In the genomic region with DNA sequence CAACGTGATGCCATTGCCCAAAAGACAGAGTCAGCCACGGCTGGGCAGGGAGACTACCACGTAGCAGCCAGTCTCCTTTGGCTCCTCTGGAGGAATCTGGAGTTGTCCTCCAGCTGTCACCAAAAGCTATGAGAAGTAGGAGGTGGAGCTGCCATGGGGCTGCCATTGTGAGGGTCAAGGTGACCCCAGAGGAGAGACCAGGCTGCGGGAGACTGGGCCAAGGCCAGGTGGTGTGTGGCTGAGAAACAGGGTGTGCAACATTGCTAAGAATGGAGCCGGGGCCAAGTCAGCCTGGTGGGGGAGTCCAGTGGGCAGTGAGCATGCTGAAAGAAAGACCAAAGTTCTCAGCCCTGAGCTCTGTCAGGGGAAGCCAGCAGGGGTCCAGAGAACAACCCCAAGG, we compare ENCODE assay signal across 2 cellular contexts.
TF ChIP-seq lines count a peak whose summit lies in the region.

No MANE protein-coding gene starts in this region.

TF ChIP-seq in A549, 52 proteins besides CTCF, POLR2A, EP300 and RAD21:
- no peak for TF ChIP-seq RFX5 (IDR thresholded peaks at IDR 0.05)
- no peak for TF ChIP-seq FOXS1 (CRISPR knock-in tag; IDR thresholded peaks at IDR 0.05)
- no peak for TF ChIP-seq NR3C1 (IDR thresholded peaks at IDR 0.05)
- no peak for TF ChIP-seq KDM5A (IDR thresholded peaks at IDR 0.05)
- TF ChIP-seq ZFP36 (IDR thresholded peaks at IDR 0.05; ENCODE audit: borderline replicate concordance, partially characterized antibody) = no peak

TF ChIP-seq in K562, 482 proteins besides CTCF, POLR2A, EP300 and RAD21:
- TF ChIP-seq RBM22 (IDR thresholded peaks at IDR 0.05; ENCODE audit: low read depth, low read length, poor library complexity, severe bottlenecking) (no peak), SMAD4 (CRISPR knock-in tag; conservative IDR thresholded peaks at IDR 0.05) (0 out of 2 replicates have a peak, but pooled peaks have one; percentile 3)
- TF ChIP-seq, protein P1, sequence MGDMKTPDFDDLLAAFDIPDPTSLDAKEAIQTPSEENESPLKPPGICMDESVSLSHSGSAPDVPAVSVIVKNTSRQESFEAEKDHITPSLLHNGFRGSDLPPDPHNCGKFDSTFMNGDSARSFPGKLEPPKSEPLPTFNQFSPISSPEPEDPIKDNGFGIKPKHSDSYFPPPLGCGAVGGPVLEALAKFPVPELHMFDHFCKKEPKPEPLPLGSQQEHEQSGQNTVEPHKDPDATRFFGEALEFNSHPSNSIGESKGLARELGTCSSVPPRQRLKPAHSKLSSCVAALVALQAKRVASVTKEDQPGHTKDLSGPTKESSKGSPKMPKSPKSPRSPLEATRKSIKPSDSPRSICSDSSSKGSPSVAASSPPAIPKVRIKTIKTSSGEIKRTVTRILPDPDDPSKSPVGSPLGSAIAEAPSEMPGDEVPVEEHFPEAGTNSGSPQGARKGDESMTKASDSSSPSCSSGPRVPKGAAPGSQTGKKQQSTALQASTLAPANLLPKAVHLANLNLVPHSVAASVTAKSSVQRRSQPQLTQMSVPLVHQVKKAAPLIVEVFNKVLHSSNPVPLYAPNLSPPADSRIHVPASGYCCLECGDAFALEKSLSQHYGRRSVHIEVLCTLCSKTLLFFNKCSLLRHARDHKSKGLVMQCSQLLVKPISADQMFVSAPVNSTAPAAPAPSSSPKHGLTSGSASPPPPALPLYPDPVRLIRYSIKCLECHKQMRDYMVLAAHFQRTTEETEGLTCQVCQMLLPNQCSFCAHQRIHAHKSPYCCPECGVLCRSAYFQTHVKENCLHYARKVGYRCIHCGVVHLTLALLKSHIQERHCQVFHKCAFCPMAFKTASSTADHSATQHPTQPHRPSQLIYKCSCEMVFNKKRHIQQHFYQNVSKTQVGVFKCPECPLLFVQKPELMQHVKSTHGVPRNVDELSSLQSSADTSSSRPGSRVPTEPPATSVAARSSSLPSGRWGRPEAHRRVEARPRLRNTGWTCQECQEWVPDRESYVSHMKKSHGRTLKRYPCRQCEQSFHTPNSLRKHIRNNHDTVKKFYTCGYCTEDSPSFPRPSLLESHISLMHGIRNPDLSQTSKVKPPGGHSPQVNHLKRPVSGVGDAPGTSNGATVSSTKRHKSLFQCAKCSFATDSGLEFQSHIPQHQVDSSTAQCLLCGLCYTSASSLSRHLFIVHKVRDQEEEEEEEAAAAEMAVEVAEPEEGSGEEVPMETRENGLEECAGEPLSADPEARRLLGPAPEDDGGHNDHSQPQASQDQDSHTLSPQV (IDR thresholded peaks at IDR 0.05) = peak; percentile 36; the same call in 1 of the 2 replicates
